In the genomic region with DNA sequence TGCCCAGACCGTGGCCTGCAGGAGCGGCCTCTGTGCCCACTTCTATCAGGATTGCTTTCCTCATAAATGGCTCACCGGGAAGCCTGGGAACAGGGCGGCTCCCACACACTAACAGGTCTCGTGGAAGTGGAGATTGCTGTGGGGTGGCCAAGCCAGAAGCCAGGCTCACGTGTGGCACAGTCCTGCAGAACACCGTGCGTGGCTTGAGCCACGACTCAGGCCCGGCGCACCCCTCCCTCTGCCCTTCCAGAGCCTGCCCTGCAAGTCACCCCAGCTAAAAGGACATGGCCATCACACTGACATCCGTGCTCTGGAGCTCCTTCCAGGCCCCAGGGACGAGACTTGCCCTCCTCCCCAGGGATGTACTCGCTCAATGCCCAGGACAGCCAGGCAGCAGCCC, we compare ENCODE assay signal across 20 cellular contexts. TPM values are rescaled to one million over a fixed set of nuclear protein-coding genes. Genes with fewer than 3 reads are reported as not detected.
"Had no signal": no experiment of that assay in that cellular context is flagged by ENCODE, and none has a peak within 500 bp of the region (broad histone marks: within the 10 kb centered on the region; RNA-seq: fewer than 3 reads in every experiment).

No MANE protein-coding gene starts in this region.

- H3K4me3 ChIP-seq: cardiac muscle cell, esophagus squamous epithelium, left lung, psoas muscle had no signal

- H3K36me3 ChIP-seq: cardiac muscle cell had no signal

- H3K27me3 Mint-ChIP-seq: activated CD4-positive, alpha-beta memory T cell treated with anti-CD3 and anti-CD28 coated beads for 36 hours; activated CD4-positive, alpha-beta T cell treated with anti-CD3 and anti-CD28 coated beads for 36 hours; activated CD8-positive, alpha-beta memory T cell treated with anti-CD3 and anti-CD28 coated beads, Interleukin-2, amount 10 ng/mL, durations not matched to agents 7 days and 5 days; activated naive CD4-positive, alpha-beta T cell treated with anti-CD3 and anti-CD28 coated beads, Interleukin-2, amount 10 ng/mL, durations not matched to agents 7 days and 5 days; natural killer cell treated with Interleukin-12 subunit alpha and Interleukin-12 subunit beta and Interleukin-15 and Interleukin-18, amount 100 ng/mL, for 72 hours; T-cell had no signal

- H3K4me3 Mint-ChIP-seq: activated CD4-positive, alpha-beta memory T cell treated with anti-CD3 and anti-CD28 coated beads for 36 hours; activated CD4-positive, alpha-beta T cell treated with anti-CD3 and anti-CD28 coated beads for 36 hours; activated CD8-positive, alpha-beta memory T cell treated with anti-CD3 and anti-CD28 coated beads, Interleukin-2, amount 10 ng/mL, durations not matched to agents 7 days and 5 days; activated naive CD4-positive, alpha-beta T cell treated with anti-CD3 and anti-CD28 coated beads, Interleukin-2, amount 10 ng/mL, durations not matched to agents 7 days and 5 days; memory B cell; natural killer cell treated with Interleukin-12 subunit alpha and Interleukin-12 subunit beta and Interleukin-15 and Interleukin-18, amount 100 ng/mL, for 72 hours; T-cell had no signal

- H3K9me3 Mint-ChIP-seq: activated naive CD4-positive, alpha-beta T cell treated with anti-CD3 and anti-CD28 coated beads, Interleukin-2, amount 10 ng/mL, durations not matched to agents 7 days and 5 days; natural killer cell treated with Interleukin-12 subunit alpha and Interleukin-12 subunit beta and Interleukin-15 and Interleukin-18, amount 100 ng/mL, for 72 hours had no signal

- DNase-seq: activated CD4-positive, alpha-beta memory T cell treated with anti-CD3 and anti-CD28 coated beads for 36 hours; activated CD4-positive, alpha-beta T cell treated with anti-CD3 and anti-CD28 coated beads for 36 hours; activated CD8-positive, alpha-beta memory T cell treated with anti-CD3 and anti-CD28 coated beads, Interleukin-2, amount 10 ng/mL, durations not matched to agents 7 days and 5 days; activated naive CD4-positive, alpha-beta T cell treated with anti-CD3 and anti-CD28 coated beads, Interleukin-2, amount 10 ng/mL, durations not matched to agents 7 days and 5 days; activated T-cell treated with anti-CD3 and anti-CD28 coated beads, Interleukin-2, amount 50 U/mL, for 1 hour; esophagus squamous epithelium; glutamatergic neuron; hypothalamus; kidney; stimulated activated CD4-positive, alpha-beta T cell treated with anti-CD3 and anti-CD28 coated beads, Interleukin-2, amount 100 ng/mL, for 48 hours; stimulated activated naive CD4-positive, alpha-beta T cell; T-cell; T-helper 9 cell had no signal

- ATAC-seq: activated CD4-positive, alpha-beta T cell treated with anti-CD3 and anti-CD28 coated beads for 36 hours; activated CD8-positive, alpha-beta memory T cell treated with anti-CD3 and anti-CD28 coated beads, Interleukin-2, amount 10 ng/mL, durations not matched to agents 7 days and 5 days; left lung; natural killer cell treated with Interleukin-12 subunit alpha and Interleukin-12 subunit beta and Interleukin-15 and Interleukin-18, amount 100 ng/mL, for 72 hours; T-cell had no signal

- H3K9me3 ChIP-seq: esophagus squamous epithelium, left lung, psoas muscle, SK-N-SH had no signal

- H3K36me3 Mint-ChIP-seq: activated naive CD4-positive, alpha-beta T cell treated with anti-CD3 and anti-CD28 coated beads, Interleukin-2, amount 10 ng/mL, durations not matched to agents 7 days and 5 days had no signal

- H3K27me3 ChIP-seq: cardiac muscle cell, esophagus squamous epithelium, left lung had no signal

- H3K27ac Mint-ChIP-seq: activated CD4-positive, alpha-beta memory T cell treated with anti-CD3 and anti-CD28 coated beads for 36 hours; activated CD4-positive, alpha-beta T cell treated with anti-CD3 and anti-CD28 coated beads for 36 hours; activated CD8-positive, alpha-beta memory T cell treated with anti-CD3 and anti-CD28 coated beads, Interleukin-2, amount 10 ng/mL, durations not matched to agents 7 days and 5 days; memory B cell; natural killer cell treated with Interleukin-12 subunit alpha and Interleukin-12 subunit beta and Interleukin-15 and Interleukin-18, amount 100 ng/mL, for 72 hours; T-cell had no signal

- H3K4me1 Mint-ChIP-seq: activated CD4-positive, alpha-beta T cell treated with anti-CD3 and anti-CD28 coated beads for 36 hours; activated naive CD4-positive, alpha-beta T cell treated with anti-CD3 and anti-CD28 coated beads, Interleukin-2, amount 10 ng/mL, durations not matched to agents 7 days and 5 days had no signal

- H3K27ac ChIP-seq: left lung had no signal

RNA-seq across cellular contexts. Expression of gene GPER1, which starts 7.0 kb away (rescaled TPM):
- total RNA-seq: activated CD4-positive, alpha-beta T cell treated with anti-CD3 and anti-CD28 coated beads for 36 hours; activated CD8-positive, alpha-beta memory T cell treated with anti-CD3 and anti-CD28 coated beads, Interleukin-2, amount 10 ng/mL, durations not matched to agents 7 days and 5 days; natural killer cell treated with Interleukin-12 subunit alpha and Interleukin-12 subunit beta and Interleukin-15 and Interleukin-18, amount 100 ng/mL, for 72 hours had no signal

RNA-seq across cellular contexts. Expression of gene GPR146, which starts 50.5 kb away (rescaled TPM):
- total RNA-seq: fibroblast of villous mesenchyme had no signal
